ENCODE assay signal across 1 cellular context in genomic region chr2:69584127-69584889, GRCh38.
TF ChIP-seq lines count a peak whose summit lies in the region.

No MANE protein-coding gene starts in this region.

TF ChIP-seq in K562, 482 proteins besides CTCF, POLR2A, EP300 and RAD21 (continued from another document):
- TF ChIP-seq TFE3 (CRISPR knock-in tag; IDR thresholded peaks at IDR 0.05): peak; percentile 72
- TF ChIP-seq CEBPG (CRISPR knock-in tag; IDR thresholded peaks at IDR 0.05): no peak
- TF ChIP-seq CEBPG (tag; conservative IDR thresholded peaks at IDR 0.05 in 1 of 2, IDR thresholded peaks at IDR 0.05 in 1 of 2): peak in 1 of 2 experiments; percentile 30; a peak in 1 of 4 replicates
- TF ChIP-seq FOXA3 (CRISPR knock-in tag; conservative IDR thresholded peaks at IDR 0.05 in 1 of 2, IDR thresholded peaks at IDR 0.05 in 1 of 2): no peak
- TF ChIP-seq CEBPB (tag; IDR thresholded peaks at IDR 0.05): peak; percentile 73
- TF ChIP-seq EZH2 (IDR thresholded peaks at IDR 0.05; ENCODE audit: borderline replicate concordance, low read depth, low read length): no peak
- no peak for TF ChIP-seq NR2C1 (IDR thresholded peaks at IDR 0.05)
- 0 out of 2 replicates have a peak, but pooled peaks have one; percentile 17 for TF ChIP-seq NR2C1 (tag; IDR thresholded peaks at IDR 0.05)
- TF ChIP-seq ATF1 (CRISPR knock-in tag; IDR thresholded peaks at IDR 0.05): no peak
- peak; percentile 61 for TF ChIP-seq ATF1 (tag; IDR thresholded peaks at IDR 0.05)
- TF ChIP-seq CREM (IDR thresholded peaks at IDR 0.05; ENCODE audit: low read depth): peak; percentile 87
